In the genomic region with DNA sequence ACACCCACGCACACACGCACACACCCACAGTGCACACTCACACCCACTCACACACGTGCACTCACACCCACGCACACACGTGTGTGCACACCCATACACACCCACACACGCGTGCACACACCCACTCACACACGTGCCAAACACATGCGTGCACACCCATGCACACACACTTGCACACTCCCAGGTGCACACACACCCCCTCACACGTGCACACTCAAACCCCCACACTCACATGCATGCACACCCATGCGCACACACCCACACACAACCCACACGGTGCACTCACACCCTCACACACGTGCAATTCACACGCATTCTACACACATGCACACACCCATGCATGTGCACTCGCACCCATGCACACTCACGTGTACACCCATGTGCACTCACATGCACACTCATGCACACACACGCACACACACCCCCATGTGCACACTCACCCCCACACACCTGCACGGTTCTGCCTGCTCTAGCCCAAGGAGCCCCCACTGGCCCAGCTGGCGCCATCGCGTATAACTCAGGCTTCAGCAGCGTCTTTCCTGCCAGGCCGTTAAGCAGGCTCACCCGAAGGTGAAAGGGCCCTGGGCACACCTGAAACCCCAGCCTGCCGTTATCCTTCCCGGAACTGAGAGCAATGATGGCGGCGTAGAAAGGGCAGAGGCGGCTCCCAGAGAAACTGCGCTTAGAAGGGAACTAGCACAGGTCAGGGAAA, we compare ENCODE assay signal across 13 cellular contexts.
A peak's percentile ranks its signal among the peaks of the same experiment; 100 is the strongest.
DNase-seq lines count a peak whose midpoint lies in the region; ATAC-seq and TF ChIP-seq lines count a peak whose summit lies in the region.
"Had no signal": no experiment of that assay in that cellular context is flagged by ENCODE, and none has a peak within 500 bp of the region (broad histone marks: within the 10 kb centered on the region; RNA-seq: fewer than 3 reads in every experiment).

No MANE protein-coding gene starts in this region.

- H3K36me3 Mint-ChIP-seq in CD14-positive monocyte: no peaks in the 10 kb centered on the region
- H3K36me3 Mint-ChIP-seq in activated T-helper 2 cell treated with anti-CD3 and anti-CD28 coated beads, Interferon-gamma antibody, Interleukin-2, Interleukin-4, amounts not matched to agents 10 μg/mL and 5 μg/mL and 100 μg/mL, durations not matched to agents 14 hours and 24 hours and 36 hours (ENCODE audit: low read depth): peaks cover 51% of the 10 kb centered on the region
- peaks cover 4 to 22% (median 15%) of the 10 kb centered on the region in 3 donors for H3K36me3 Mint-ChIP-seq in naive thymus-derived CD8-positive, alpha-beta T cell

- H3K4me3 Mint-ChIP-seq in CD14-positive monocyte: peak overlapping the region; percentile 52 to 73
- peak overlapping the region; percentile 85 for H3K4me3 Mint-ChIP-seq in activated T-helper 2 cell treated with anti-CD3 and anti-CD28 coated beads, Interferon-gamma antibody, Interleukin-2, Interleukin-4, amounts not matched to agents 10 μg/mL and 5 μg/mL and 100 μg/mL, durations not matched to agents 14 hours and 24 hours and 36 hours (ENCODE audit: low read depth)
- peak overlapping the region; percentile 86 to 97 (median 93) for H3K4me3 Mint-ChIP-seq in naive thymus-derived CD8-positive, alpha-beta T cell

- peak overlapping the region; percentile 74 for H3K27ac ChIP-seq in DND-41 (ENCODE audit: low read length)

- peaks cover 8% of the 10 kb centered on the region for H4K20me1 ChIP-seq in DND-41 (ENCODE audit: insufficient read depth, low read length)

- H3K9me3 Mint-ChIP-seq in CD14-positive monocyte: peaks cover 13 to 20% (median 18%) of the 10 kb centered on the region in 7 donors
- H3K9me3 Mint-ChIP-seq in activated T-helper 2 cell treated with anti-CD3 and anti-CD28 coated beads, Interferon-gamma antibody, Interleukin-2, Interleukin-4, amounts not matched to agents 10 μg/mL and 5 μg/mL and 100 μg/mL, durations not matched to agents 14 hours and 24 hours and 36 hours: peaks cover 20% of the 10 kb centered on the region
- peaks cover 0 to 8% (median 0%) of the 10 kb centered on the region in 9 donors for H3K9me3 Mint-ChIP-seq in naive thymus-derived CD8-positive, alpha-beta T cell

- TF ChIP-seq CTCF in CD14-positive monocyte (IDR thresholded peaks at IDR 0.05): no peak
- TF ChIP-seq CTCF in DND-41 (IDR thresholded peaks at IDR 0.05; ENCODE audit: borderline replicate concordance, extremely low read depth, low read length, poor library complexity, severe bottlenecking): no peak

- ATAC-seq in DND-41 (ENCODE audit: insufficient read depth, low read depth): peak; percentile 37
- ATAC-seq in naive thymus-derived CD8-positive, alpha-beta T cell: peak; percentile 48 to 56
- no peak for ATAC-seq in HG03095 (IDR thresholded peaks at IDR 0.05; ENCODE audit: unreplicated experiment)
- ATAC-seq in sciatic nerve: no peak
- no peak for ATAC-seq in GM19452 (IDR thresholded peaks at IDR 0.05; ENCODE audit: unreplicated experiment)

- H3K27ac Mint-ChIP-seq in CD14-positive monocyte: peak overlapping the region in 1 of 7 donors; percentile 75
- H3K27ac Mint-ChIP-seq in activated T-helper 2 cell treated with anti-CD3 and anti-CD28 coated beads, Interferon-gamma antibody, Interleukin-2, Interleukin-4, amounts not matched to agents 10 μg/mL and 5 μg/mL and 100 μg/mL, durations not matched to agents 14 hours and 24 hours and 36 hours: peak overlapping the region; percentile 95
- peak overlapping the region; percentile 89 to 99 (median 97) for H3K27ac Mint-ChIP-seq in naive thymus-derived CD8-positive, alpha-beta T cell

- H2AFZ ChIP-seq in DND-41 (ENCODE audit: low read depth, low read length): 0 out of 2 replicates have a peak overlapping the region, but pooled peaks have one; percentile 38

- H3K79me2 ChIP-seq in DND-41 (ENCODE audit: insufficient read depth, low read length): peaks cover 32% of the 10 kb centered on the region

- H3K4me1 ChIP-seq in DND-41 (ENCODE audit: insufficient read depth, low read length): peaks cover 24% of the 10 kb centered on the region

- peak overlapping the region; percentile 65 for H3K4me2 ChIP-seq in DND-41 (ENCODE audit: insufficient read depth, low read length)
- H3K4me2 ChIP-seq: SK-N-SH had no signal

- DNase-seq in CD14-positive monocyte (ENCODE audit: low spot score) (no peak), DND-41 (no peak), anterior cingulate cortex (lab: John Stamatoyannopoulos, UW) (no peak), sciatic nerve (ENCODE audit: low spot score) (no peak)
- no peak for DNase-seq in activated T-helper 2 cell treated with anti-CD3 and anti-CD28 coated beads, Interferon-gamma antibody, Interleukin-2, Interleukin-4, amounts not matched to agents 10 μg/mL and 5 μg/mL and 100 μg/mL, durations not matched to agents 14 hours and 24 hours and 36 hours (ENCODE audit: low spot score)
- DNase-seq in naive thymus-derived CD8-positive, alpha-beta T cell: no peak
- DNase-seq: GF-D8, KG1, NCI-H1417, NCI-H345, SK-N-SH had no signal

- H3K4me1 Mint-ChIP-seq in CD14-positive monocyte: peaks cover 12% of the 10 kb centered on the region
- peaks cover 33% of the 10 kb centered on the region for H3K4me1 Mint-ChIP-seq in activated T-helper 2 cell treated with anti-CD3 and anti-CD28 coated beads, Interferon-gamma antibody, Interleukin-2, Interleukin-4, amounts not matched to agents 10 μg/mL and 5 μg/mL and 100 μg/mL, durations not matched to agents 14 hours and 24 hours and 36 hours (ENCODE audit: low read depth)
- H3K4me1 Mint-ChIP-seq in naive thymus-derived CD8-positive, alpha-beta T cell: peaks cover 20 to 42% (median 29%) of the 10 kb centered on the region in 4 donors

- POLR2A ChIA-PET in naive thymus-derived CD8-positive, alpha-beta T cell (lab: Charles Lee): interaction anchor here (1.0 to 3.7 kb wide), 5 partner anchors 10 to 84 kb away, joined by 3 to 26 read pairs (median 6); no protein-coding TSS in a partner anchor

- H3K27me3 Mint-ChIP-seq in CD14-positive monocyte (ENCODE audit: low read depth in 3 of 3): peaks cover 0 to 3% (median 2%) of the 10 kb centered on the region in 3 donors
- H3K27me3 Mint-ChIP-seq in activated T-helper 2 cell treated with anti-CD3 and anti-CD28 coated beads, Interferon-gamma antibody, Interleukin-2, Interleukin-4, amounts not matched to agents 10 μg/mL and 5 μg/mL and 100 μg/mL, durations not matched to agents 14 hours and 24 hours and 36 hours (ENCODE audit: low read depth): no peaks in the 10 kb centered on the region
- no peaks in the 10 kb centered on the region for H3K27me3 Mint-ChIP-seq in naive thymus-derived CD8-positive, alpha-beta T cell

- peak overlapping the region in 1 of 2 experiments; percentile 56; a peak in 2 of 4 replicates for H3K4me3 ChIP-seq in DND-41 (ENCODE audit: low read depth in 1 of 2, low read length in 2 of 2)

- peaks cover 69% of the 10 kb centered on the region for H3K36me3 ChIP-seq in DND-41 (ENCODE audit: insufficient read depth, low read length)

- H3K27me3 ChIP-seq in DND-41 (ENCODE audit: insufficient read depth, low read length, poor library complexity): no peaks in the 10 kb centered on the region

- H3K9ac ChIP-seq in DND-41 (ENCODE audit: low read depth, low read length): peak overlapping the region; percentile 46
- H3K9ac ChIP-seq: SK-N-SH had no signal

- intact Hi-C loops in CD14-positive monocyte (cut with micrococcal nuclease): no loop called here
- intact Hi-C loops in activated T-helper 2 cell treated with anti-CD3 and anti-CD28 coated beads, Interferon-gamma antibody, Interleukin-2, Interleukin-4, amounts not matched to agents 10 μg/mL and 5 μg/mL and 100 μg/mL, durations not matched to agents 14 hours and 24 hours and 36 hours (cut with micrococcal nuclease): loop anchor here (1.0 to 5.0 kb wide), 3 partner anchors 35 to 143 kb away; a partner anchor contains a TSS
- intact Hi-C loops in sciatic nerve (cut with DNase I): no loop called here

- H3K9me3 ChIP-seq in DND-41 (ENCODE audit: insufficient read depth, low read length, severe bottlenecking): no peaks in the 10 kb centered on the region
- H3K9me3 ChIP-seq: SK-N-SH had no signal

Comparison
In these comparisons a context has a peak if more than half of its experiments do, and no peak if none do; other contexts are left out.
1. ATAC-seq: peak in DND-41 (single experiment) and naive thymus-derived CD8-positive, alpha-beta T cell (2 of 2); none in HG03095 (single experiment), sciatic nerve (single experiment) and GM19452 (single experiment).
2. Peak in every context shown above with its lines, with median percentiles within 50 percentile points of each other: H3K4me3 Mint-ChIP-seq.